Comparison of ENCODE assay signal across 2 cellular contexts in genomic region chr9:70052768-70053167, GRCh38.
TF ChIP-seq lines count a peak whose summit lies in the region.

No MANE protein-coding gene starts in this region.

TF ChIP-seq in liver, 16 proteins besides CTCF, POLR2A, EP300 and RAD21 (continued from another document):
- TF ChIP-seq ZBTB33 (IDR thresholded peaks at IDR 0.05) = peak; percentile 28
- TF ChIP-seq JUND (IDR thresholded peaks at IDR 0.05) = peak; percentile 68 to 73
- peak; percentile 66 for TF ChIP-seq YY1 (IDR thresholded peaks at IDR 0.05)
- TF ChIP-seq, protein P1, sequence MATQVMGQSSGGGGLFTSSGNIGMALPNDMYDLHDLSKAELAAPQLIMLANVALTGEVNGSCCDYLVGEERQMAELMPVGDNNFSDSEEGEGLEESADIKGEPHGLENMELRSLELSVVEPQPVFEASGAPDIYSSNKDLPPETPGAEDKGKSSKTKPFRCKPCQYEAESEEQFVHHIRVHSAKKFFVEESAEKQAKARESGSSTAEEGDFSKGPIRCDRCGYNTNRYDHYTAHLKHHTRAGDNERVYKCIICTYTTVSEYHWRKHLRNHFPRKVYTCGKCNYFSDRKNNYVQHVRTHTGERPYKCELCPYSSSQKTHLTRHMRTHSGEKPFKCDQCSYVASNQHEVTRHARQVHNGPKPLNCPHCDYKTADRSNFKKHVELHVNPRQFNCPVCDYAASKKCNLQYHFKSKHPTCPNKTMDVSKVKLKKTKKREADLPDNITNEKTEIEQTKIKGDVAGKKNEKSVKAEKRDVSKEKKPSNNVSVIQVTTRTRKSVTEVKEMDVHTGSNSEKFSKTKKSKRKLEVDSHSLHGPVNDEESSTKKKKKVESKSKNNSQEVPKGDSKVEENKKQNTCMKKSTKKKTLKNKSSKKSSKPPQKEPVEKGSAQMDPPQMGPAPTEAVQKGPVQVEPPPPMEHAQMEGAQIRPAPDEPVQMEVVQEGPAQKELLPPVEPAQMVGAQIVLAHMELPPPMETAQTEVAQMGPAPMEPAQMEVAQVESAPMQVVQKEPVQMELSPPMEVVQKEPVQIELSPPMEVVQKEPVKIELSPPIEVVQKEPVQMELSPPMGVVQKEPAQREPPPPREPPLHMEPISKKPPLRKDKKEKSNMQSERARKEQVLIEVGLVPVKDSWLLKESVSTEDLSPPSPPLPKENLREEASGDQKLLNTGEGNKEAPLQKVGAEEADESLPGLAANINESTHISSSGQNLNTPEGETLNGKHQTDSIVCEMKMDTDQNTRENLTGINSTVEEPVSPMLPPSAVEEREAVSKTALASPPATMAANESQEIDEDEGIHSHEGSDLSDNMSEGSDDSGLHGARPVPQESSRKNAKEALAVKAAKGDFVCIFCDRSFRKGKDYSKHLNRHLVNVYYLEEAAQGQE (IDR thresholded peaks at IDR 0.05) = peak; percentile 53
- peak; percentile 37 to 73 for TF ChIP-seq RXRA (IDR thresholded peaks at IDR 0.05)
- TF ChIP-seq HNF4G (IDR thresholded peaks at IDR 0.05) = peak; percentile 42
- TF ChIP-seq HNF4A (conservative IDR thresholded peaks at IDR 0.05) = peak; percentile 88
- TF ChIP-seq, protein P2, sequence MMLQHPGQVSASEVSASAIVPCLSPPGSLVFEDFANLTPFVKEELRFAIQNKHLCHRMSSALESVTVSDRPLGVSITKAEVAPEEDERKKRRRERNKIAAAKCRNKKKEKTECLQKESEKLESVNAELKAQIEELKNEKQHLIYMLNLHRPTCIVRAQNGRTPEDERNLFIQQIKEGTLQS (IDR thresholded peaks at IDR 0.05) = peak; percentile 19
- TF ChIP-seq SP1 (IDR thresholded peaks at IDR 0.05) = peak; percentile 75
- TF ChIP-seq, protein P3, sequence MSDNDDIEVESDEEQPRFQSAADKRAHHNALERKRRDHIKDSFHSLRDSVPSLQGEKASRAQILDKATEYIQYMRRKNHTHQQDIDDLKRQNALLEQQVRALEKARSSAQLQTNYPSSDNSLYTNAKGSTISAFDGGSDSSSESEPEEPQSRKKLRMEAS (IDR thresholded peaks at IDR 0.05) = peak; percentile 42
- peak; percentile 61 for TF ChIP-seq FOXA2 (IDR thresholded peaks at IDR 0.05)
- TF ChIP-seq TAF1 (conservative IDR thresholded peaks at IDR 0.05) = no peak
- peak in 1 of 2 donors; percentile 58 for TF ChIP-seq EGR1 (IDR thresholded peaks at IDR 0.05; ENCODE audit: low read depth in 2 of 2)
- TF ChIP-seq GABPA (IDR thresholded peaks at IDR 0.05 in 1 of 2, conservative IDR thresholded peaks at IDR 0.05 in 1 of 2) = no peak

TF ChIP-seq in HepG2, 621 proteins besides CTCF, POLR2A, EP300 and RAD21 (continued from another document):
- TF ChIP-seq KIAA2018 (CRISPR knock-in tag; IDR thresholded peaks at IDR 0.05; ENCODE audit: borderline replicate concordance) = no peak
- no peak for TF ChIP-seq ZNF720 (CRISPR knock-in tag; IDR thresholded peaks at IDR 0.05)
- no peak for TF ChIP-seq ZBTB21 (CRISPR knock-in tag; IDR thresholded peaks at IDR 0.05)
- no peak for TF ChIP-seq KLF12 (CRISPR knock-in tag; IDR thresholded peaks at IDR 0.05; ENCODE audit: borderline replicate concordance)
- no peak for TF ChIP-seq GTF2F1 (IDR thresholded peaks at IDR 0.05; ENCODE audit: low read length)
- TF ChIP-seq, protein P4, sequence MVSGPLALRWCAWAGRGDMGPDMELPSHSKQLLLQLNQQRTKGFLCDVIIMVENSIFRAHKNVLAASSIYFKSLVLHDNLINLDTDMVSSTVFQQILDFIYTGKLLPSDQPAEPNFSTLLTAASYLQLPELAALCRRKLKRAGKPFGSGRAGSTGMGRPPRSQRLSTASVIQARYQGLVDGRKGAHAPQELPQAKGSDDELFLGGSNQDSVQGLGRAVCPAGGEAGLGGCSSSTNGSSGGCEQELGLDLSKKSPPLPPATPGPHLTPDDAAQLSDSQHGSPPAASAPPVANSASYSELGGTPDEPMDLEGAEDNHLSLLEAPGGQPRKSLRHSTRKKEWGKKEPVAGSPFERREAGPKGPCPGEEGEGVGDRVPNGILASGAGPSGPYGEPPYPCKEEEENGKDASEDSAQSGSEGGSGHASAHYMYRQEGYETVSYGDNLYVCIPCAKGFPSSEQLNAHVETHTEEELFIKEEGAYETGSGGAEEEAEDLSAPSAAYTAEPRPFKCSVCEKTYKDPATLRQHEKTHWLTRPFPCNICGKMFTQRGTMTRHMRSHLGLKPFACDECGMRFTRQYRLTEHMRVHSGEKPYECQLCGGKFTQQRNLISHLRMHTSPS (CRISPR knock-in tag; IDR thresholded peaks at IDR 0.05; ENCODE audit: low read depth) = no peak
- TF ChIP-seq, protein P5, sequence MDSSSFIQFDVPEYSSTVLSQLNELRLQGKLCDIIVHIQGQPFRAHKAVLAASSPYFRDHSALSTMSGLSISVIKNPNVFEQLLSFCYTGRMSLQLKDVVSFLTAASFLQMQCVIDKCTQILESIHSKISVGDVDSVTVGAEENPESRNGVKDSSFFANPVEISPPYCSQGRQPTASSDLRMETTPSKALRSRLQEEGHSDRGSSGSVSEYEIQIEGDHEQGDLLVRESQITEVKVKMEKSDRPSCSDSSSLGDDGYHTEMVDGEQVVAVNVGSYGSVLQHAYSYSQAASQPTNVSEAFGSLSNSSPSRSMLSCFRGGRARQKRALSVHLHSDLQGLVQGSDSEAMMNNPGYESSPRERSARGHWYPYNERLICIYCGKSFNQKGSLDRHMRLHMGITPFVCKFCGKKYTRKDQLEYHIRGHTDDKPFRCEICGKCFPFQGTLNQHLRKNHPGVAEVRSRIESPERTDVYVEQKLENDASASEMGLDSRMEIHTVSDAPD (CRISPR knock-in tag; IDR thresholded peaks at IDR 0.05) = no peak
- TF ChIP-seq CHCHD3 (CRISPR knock-in tag; IDR thresholded peaks at IDR 0.05) = no peak
- TF ChIP-seq SP140L (CRISPR knock-in tag; IDR thresholded peaks at IDR 0.05; ENCODE audit: borderline replicate concordance) = no peak
- TF ChIP-seq, protein P6, sequence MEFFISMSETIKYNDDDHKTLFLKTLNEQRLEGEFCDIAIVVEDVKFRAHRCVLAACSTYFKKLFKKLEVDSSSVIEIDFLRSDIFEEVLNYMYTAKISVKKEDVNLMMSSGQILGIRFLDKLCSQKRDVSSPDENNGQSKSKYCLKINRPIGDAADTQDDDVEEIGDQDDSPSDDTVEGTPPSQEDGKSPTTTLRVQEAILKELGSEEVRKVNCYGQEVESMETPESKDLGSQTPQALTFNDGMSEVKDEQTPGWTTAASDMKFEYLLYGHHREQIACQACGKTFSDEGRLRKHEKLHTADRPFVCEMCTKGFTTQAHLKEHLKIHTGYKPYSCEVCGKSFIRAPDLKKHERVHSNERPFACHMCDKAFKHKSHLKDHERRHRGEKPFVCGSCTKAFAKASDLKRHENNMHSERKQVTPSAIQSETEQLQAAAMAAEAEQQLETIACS (CRISPR knock-in tag; IDR thresholded peaks at IDR 0.05) = no peak
- no peak for TF ChIP-seq ZNF687 (CRISPR knock-in tag; IDR thresholded peaks at IDR 0.05)
- no peak for TF ChIP-seq SOX13 (IDR thresholded peaks at IDR 0.05)
- TF ChIP-seq SOX13 (CRISPR knock-in tag; conservative IDR thresholded peaks at IDR 0.05 in 1 of 2, IDR thresholded peaks at IDR 0.05 in 1 of 2) = no peak
- no peak for TF ChIP-seq HOXA9 (CRISPR knock-in tag; IDR thresholded peaks at IDR 0.05; ENCODE audit: borderline replicate concordance)
